ENCODE assay signal across 22 cellular contexts in genomic region chr12:85549658-85550057, GRCh38.
"Had no signal": no experiment of that assay in that cellular context is flagged by ENCODE, and none has a peak within 500 bp of the region (broad histone marks: within the 10 kb centered on the region; RNA-seq: fewer than 3 reads in every experiment).

No MANE protein-coding gene starts in this region.

- H3K4me1 ChIP-seq: left lung, prostate gland, right atrium auricular region, sigmoid colon, spleen, tibial nerve, upper lobe of left lung had no signal

- H3K36me3 ChIP-seq: left lung, prostate gland, right atrium auricular region, sigmoid colon, spleen, thoracic aorta, tibial nerve, upper lobe of left lung had no signal

- FAIRE-seq: endometrium, frontal cortex, keratinocyte, urothelium cell line had no signal

- ATAC-seq: effector memory CD8-positive, alpha-beta T cell; left lung; naive thymus-derived CD8-positive, alpha-beta T cell; stimulated activated naive B cell treated with anti-CD40 and anti-IgM and Interleukin-4, amounts not matched to agents 10 μg/mL and 1 μg/mL and 100 μg/mL, for 72 hours had no signal

- DNase-seq: cortex of kidney; effector memory CD8-positive, alpha-beta T cell; head of caudate nucleus; left lung; mesendoderm; midbrain; naive thymus-derived CD8-positive, alpha-beta T cell; nephron progenitor cell; nucleus accumbens; sigmoid colon; spleen; stimulated activated CD4-positive, alpha-beta T cell treated with anti-CD3 and anti-CD28 coated beads, Interleukin-2, amount 100 ng/mL, for 48 hours; stimulated activated naive B cell treated with anti-CD40 and anti-IgM and Interleukin-4, amounts not matched to agents 10 μg/mL and 1 μg/mL and 100 μg/mL, for 72 hours; upper lobe of left lung had no signal

- H3K4me3 ChIP-seq: left lung, prostate gland, right atrium auricular region, sigmoid colon, spleen, thoracic aorta, tibial nerve, upper lobe of left lung had no signal

- H3K27me3 ChIP-seq: left lung, right atrium auricular region, sigmoid colon, spleen, tibial nerve, upper lobe of left lung had no signal

- H3K9me3 ChIP-seq: left lung, prostate gland, right atrium auricular region, sigmoid colon, spleen, thoracic aorta, tibial nerve, upper lobe of left lung had no signal

- H3K27ac ChIP-seq: left lung, prostate gland, right atrium auricular region, sigmoid colon, spleen, thoracic aorta, tibial nerve, upper lobe of left lung had no signal
